Comparison of ENCODE assay signal across 8 cellular contexts in the genomic region with DNA sequence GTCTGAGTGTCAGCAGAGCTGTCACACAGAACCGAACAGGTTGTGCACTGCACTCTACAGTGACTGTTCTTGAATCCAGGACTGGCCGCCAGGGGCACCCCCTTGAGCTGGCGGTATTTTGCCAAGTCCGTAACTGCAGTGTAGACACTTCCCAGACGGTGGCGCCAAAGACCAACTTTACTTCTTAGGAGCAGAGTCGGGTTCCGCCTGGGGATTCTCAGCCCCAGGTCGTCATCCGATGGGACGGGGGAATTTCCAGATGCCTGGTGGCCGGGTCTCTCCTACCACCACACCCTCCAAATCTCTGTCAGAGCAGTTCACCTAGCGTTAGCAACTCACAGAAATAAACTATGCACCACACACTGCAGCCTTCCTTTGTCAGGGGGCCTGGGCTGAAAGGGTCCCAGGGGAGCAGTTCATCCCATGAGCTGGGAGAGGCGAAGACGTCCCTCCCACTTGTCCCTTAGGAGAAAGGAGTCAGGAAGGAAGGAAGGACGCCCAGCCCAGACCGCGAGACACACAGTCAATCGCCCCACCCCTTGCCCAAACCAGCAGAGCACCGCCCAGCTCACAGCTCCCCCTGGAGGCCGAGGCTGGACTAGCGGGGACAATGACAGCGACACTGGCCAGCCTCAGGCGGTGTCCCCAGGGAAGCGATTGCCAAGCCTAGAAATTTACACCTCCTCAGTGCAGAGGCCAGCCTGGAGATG. TPM values are rescaled to one million over a fixed set of nuclear protein-coding genes. Genes with fewer than 3 reads are reported as not detected.
A peak's percentile ranks its signal among the peaks of the same experiment; 100 is the strongest.
DNase-seq lines count a peak whose midpoint lies in the region; ATAC-seq and TF ChIP-seq lines count a peak whose summit lies in the region.

No MANE protein-coding gene starts in this region.

- H3K4me3 ChIP-seq in CD8-positive, alpha-beta memory T cell (ENCODE audit: low read length) = peak overlapping the region; percentile 91
- H3K4me3 ChIP-seq in HL-60 (replicated peaks; ENCODE audit: insufficient read depth, low read length) (peak overlapping the region; percentile 44), lung (no peak overlapping the region)

- WGBS in lung, 2 donors = 0% methylated on average over 25 of the region's 25 CpGs

- intact Hi-C loops in activated CD8-positive, alpha-beta T cell treated with anti-CD3 and anti-CD28 coated beads for 36 hours (cut with micrococcal nuclease) = no loop called here

- H3K9me3 Mint-ChIP-seq in CD8-positive, alpha-beta memory T cell = no peaks in the 10 kb centered on the region
- H3K9me3 Mint-ChIP-seq in activated CD8-positive, alpha-beta T cell treated with anti-CD3 and anti-CD28 coated beads for 36 hours = no peaks in the 10 kb centered on the region

- H3K4me3 Mint-ChIP-seq in CD8-positive, alpha-beta memory T cell = peak overlapping the region; percentile 90 to 97 (median 93)
- peak overlapping the region; percentile 81 for H3K4me3 Mint-ChIP-seq in activated CD8-positive, alpha-beta T cell treated with anti-CD3 and anti-CD28 coated beads for 36 hours

- peaks cover 11% of the 10 kb centered on the region for H3K4me1 ChIP-seq in CD8-positive, alpha-beta memory T cell (ENCODE audit: insufficient read depth, low read length)
- no peaks in the 10 kb centered on the region for H3K4me1 ChIP-seq in lung (ENCODE audit: control insufficient read depth in 2 of 2, insufficient read depth in 2 of 2, low read length in 2 of 2)

- peaks cover 16 to 18% (median 17%) of the 10 kb centered on the region in 3 donors for H3K4me1 Mint-ChIP-seq in CD8-positive, alpha-beta memory T cell
- peaks cover 16% of the 10 kb centered on the region for H3K4me1 Mint-ChIP-seq in activated CD8-positive, alpha-beta T cell treated with anti-CD3 and anti-CD28 coated beads for 36 hours (ENCODE audit: low read depth)

- ATAC-seq in GM19463 (IDR thresholded peaks at IDR 0.05; ENCODE audit: unreplicated experiment) (peak; percentile 59), lung (ENCODE audit: insufficient read depth, low FRiP score) (peak; percentile 96)
- peak; percentile 93 for ATAC-seq in activated CD8-positive, alpha-beta T cell treated with anti-CD3 and anti-CD28 coated beads for 36 hours

- POLR2A ChIA-PET in CD8-positive, alpha-beta memory T cell (lab: Charles Lee) = interaction anchor here (0.5 to 1.6 kb wide), 10 partner anchors 14 to 596 kb away, joined by 3 to 8 read pairs (median 4); a partner anchor contains a TSS
- POLR2A ChIA-PET in activated CD8-positive, alpha-beta T cell treated with anti-CD3 and anti-CD28 coated beads for 36 hours (lab: Charles Lee) = interaction anchor here (0.6 to 2.0 kb wide), 13 partner anchors 9 to 141 kb away, joined by 3 to 13 read pairs (median 3); a partner anchor contains a TSS

- TF ChIP-seq CTCF in HL-60 (IDR thresholded peaks at IDR 0.05; ENCODE audit: insufficient read depth, low read length) (peak; percentile 97), lung (IDR thresholded peaks at IDR 0.05; ENCODE audit: control extremely low read depth, extremely low read depth) (peak; percentile 100)
- TF ChIP-seq CTCF in activated CD8-positive, alpha-beta T cell treated with anti-CD3 and anti-CD28 coated beads for 36 hours (IDR thresholded peaks at IDR 0.05) = peak; percentile 98

- peak overlapping the region; percentile 97 to 100 (median 99) for H3K27ac Mint-ChIP-seq in CD8-positive, alpha-beta memory T cell
- H3K27ac Mint-ChIP-seq in activated CD8-positive, alpha-beta T cell treated with anti-CD3 and anti-CD28 coated beads for 36 hours = peak overlapping the region; percentile 99

- H3K27me3 ChIP-seq in CD8-positive, alpha-beta memory T cell (ENCODE audit: insufficient read depth, low read length, poor library complexity, severe bottlenecking) = no peaks in the 10 kb centered on the region
- H3K27me3 ChIP-seq in HL-60 (ENCODE audit: insufficient read depth, poor library complexity, severe bottlenecking) (no peaks in the 10 kb centered on the region), lung (ENCODE audit: control insufficient read depth, insufficient read depth) (no peaks in the 10 kb centered on the region)

- DNase-seq in CD8-positive, alpha-beta memory T cell = peak; percentile 91 to 98 (median 96)
- peak; percentile 90 to 97 for DNase-seq in HL-60 (ENCODE audit: low read depth in 1 of 2, low spot score in 1 of 2)
- DNase-seq in NCI-H82 treated with DMSO at 0.1 percent for 48 hours (lab: John Stamatoyannopoulos, UW; ENCODE audit: unreplicated experiment) = peak; percentile 78
- DNase-seq in activated CD8-positive, alpha-beta T cell treated with anti-CD3 and anti-CD28 coated beads for 36 hours = peak; percentile 100
- DNase-seq in effector CD4-positive, alpha-beta T cell = peak; percentile 98
- peak; percentile 96 for DNase-seq in lung (ENCODE audit: low spot score)
- peak; percentile 94 to 99 (median 97) for DNase-seq in stimulated activated CD4-positive, alpha-beta T cell treated with anti-CD3 and anti-CD28 coated beads, TNF-alpha, amount 100 ng/mL, for 24 hours (ENCODE audit: low read depth in 3 of 3)

- H3K27me3 Mint-ChIP-seq in CD8-positive, alpha-beta memory T cell = peaks cover 0 to 4% of the 10 kb centered on the region in 2 donors
- no peaks in the 10 kb centered on the region for H3K27me3 Mint-ChIP-seq in activated CD8-positive, alpha-beta T cell treated with anti-CD3 and anti-CD28 coated beads for 36 hours

- CTCF ChIA-PET in CD8-positive, alpha-beta memory T cell (lab: Charles Lee) = interaction anchor here (0.5 to 5.2 kb wide), 73 partner anchors 9 to 1805 kb away, joined by 3 to 125 read pairs (median 5); a partner anchor contains a TSS
- CTCF ChIA-PET in activated CD8-positive, alpha-beta T cell treated with anti-CD3 and anti-CD28 coated beads for 36 hours (lab: Charles Lee) = interaction anchor here (0.7 to 5.0 kb wide), 78 partner anchors 10 to 520 kb away, joined by 3 to 154 read pairs (median 5); a partner anchor contains a TSS

- peak overlapping the region; percentile 86 for H3K27ac ChIP-seq in CD8-positive, alpha-beta memory T cell (ENCODE audit: low read depth, low read length)
- H3K27ac ChIP-seq in HL-60 (replicated peaks) (peak overlapping the region; percentile 62), lung (ENCODE audit: low read depth in 1 of 2, low read length in 1 of 2) (peak overlapping the region; percentile 78 to 95)

- H3K9me3 ChIP-seq in CD8-positive, alpha-beta memory T cell (ENCODE audit: low read length) = no peaks in the 10 kb centered on the region
- no peaks in the 10 kb centered on the region for H3K9me3 ChIP-seq in lung (ENCODE audit: control insufficient read depth in 2 of 2, insufficient read depth in 1 of 2, low read length in 1 of 2)

- H3K36me3 ChIP-seq in CD8-positive, alpha-beta memory T cell (ENCODE audit: insufficient read depth, low read length) = no peaks in the 10 kb centered on the region
- H3K36me3 ChIP-seq in lung (ENCODE audit: control insufficient read depth in 2 of 2, insufficient read depth in 2 of 2, low read length in 2 of 2) = no peaks in the 10 kb centered on the region

- H3K36me3 Mint-ChIP-seq in CD8-positive, alpha-beta memory T cell = no peaks in the 10 kb centered on the region
- no peaks in the 10 kb centered on the region for H3K36me3 Mint-ChIP-seq in activated CD8-positive, alpha-beta T cell treated with anti-CD3 and anti-CD28 coated beads for 36 hours (ENCODE audit: low read depth)

RNA-seq across cellular contexts. Expression of a gene that starts 7.4 kb away (rescaled TPM):
- total RNA-seq in CD8-positive, alpha-beta memory T cell = 10 to 100 TPM; 23.2 to 27.4 TPM
- polyA plus RNA-seq in CD8-positive, alpha-beta memory T cell = 6.1 TPM
- 10 to 100 TPM; 15.7 to 20.0 TPM for total RNA-seq in activated CD8-positive, alpha-beta T cell treated with anti-CD3 and anti-CD28 coated beads for 36 hours
- total RNA-seq in lung = 100 to 1,000 TPM in 1 of 2 donors, 10 to 100 TPM in 1; 85.1 to 122 TPM
- 10 to 100 TPM; 44.1 to 55.6 TPM for polyA plus RNA-seq in lung

RNA-seq across cellular contexts. Expression of a gene that starts 37.9 kb away (rescaled TPM):
- not detected for total RNA-seq in CD8-positive, alpha-beta memory T cell
- polyA plus RNA-seq in CD8-positive, alpha-beta memory T cell = not detected
- not detected for total RNA-seq in activated CD8-positive, alpha-beta T cell treated with anti-CD3 and anti-CD28 coated beads for 36 hours
- total RNA-seq in lung = 1 to 10 TPM in 1 of 2 donors, not detected in 1; 1.4 TPM
- 1 to 10 TPM in 1 of 2 donors, under 1 TPM in 1; 0.97 to 8.3 TPM for polyA plus RNA-seq in lung

RNA-seq across cellular contexts. Expression of a gene that starts 40.3 kb away (rescaled TPM):
- total RNA-seq in CD8-positive, alpha-beta memory T cell = 10 to 100 TPM; 49.3 to 57.6 TPM
- 107 TPM for polyA plus RNA-seq in CD8-positive, alpha-beta memory T cell
- 10 to 100 TPM; 17.5 to 18.2 TPM for total RNA-seq in activated CD8-positive, alpha-beta T cell treated with anti-CD3 and anti-CD28 coated beads for 36 hours
- 100 to 1,000 TPM in 1 of 2 donors, 10 to 100 TPM in 1; 87.2 to 185 TPM for total RNA-seq in lung
- polyA plus RNA-seq in lung = 100 to 1,000 TPM in 1 of 2 donors, 10 to 100 TPM in 1; 39.6 to 249 TPM

RNA-seq across cellular contexts. Expression of a gene that starts 41.1 kb away (rescaled TPM):
- 10 to 100 TPM; 65.4 to 67.4 TPM for total RNA-seq in CD8-positive, alpha-beta memory T cell
- 66.4 TPM for polyA plus RNA-seq in CD8-positive, alpha-beta memory T cell
- 10 to 100 TPM; 47.4 to 50.6 TPM for total RNA-seq in activated CD8-positive, alpha-beta T cell treated with anti-CD3 and anti-CD28 coated beads for 36 hours
- 10 to 100 TPM; 28.5 to 54.2 TPM for total RNA-seq in lung
- polyA plus RNA-seq in lung = 10 to 100 TPM; 16.7 to 18.1 TPM
